8 cellular contexts compared by ENCODE assay signal in genomic region chr20:44310664-44311639, GRCh38. TPM values are rescaled to one million over a fixed set of nuclear protein-coding genes. Genes with fewer than 3 reads are reported as not detected.
DNase-seq lines count a peak whose midpoint lies in the region; ATAC-seq and TF ChIP-seq lines count a peak whose summit lies in the region.

TSS of gene FITM2 (minus strand) at chr20:44311202. CDS start at chr20:44311148, 54 bp downstream.

- H3K36me3 Mint-ChIP-seq in activated T-cell treated with anti-CD3 and anti-CD28 coated beads, Interleukin-2, amount 50 U/mL, for 4 hours (ENCODE audit: insufficient read depth) = peaks cover 7% of the 10 kb centered on the region

- H3K4me1 Mint-ChIP-seq in activated T-cell treated with anti-CD3 and anti-CD28 coated beads, Interleukin-2, amount 50 U/mL, for 4 hours (ENCODE audit: low read depth) = peaks cover 22% of the 10 kb centered on the region

- peak within 1 kb of the TSS; percentile 86 for H3K9ac ChIP-seq in PC-3 (ENCODE audit: low read length)

- peak; percentile 96 for TF ChIP-seq CTCF in PC-3 (conservative IDR thresholded peaks at IDR 0.05; ENCODE audit: low read depth, low read length)
- TF ChIP-seq CTCF in esophagus muscularis mucosa (IDR thresholded peaks at IDR 0.05) = peak; percentile 95 to 98 (median 98)

- peaks cover 11% of the 10 kb centered on the region for H3K4me1 ChIP-seq in PC-3 (ENCODE audit: insufficient read depth, low read length)
- peaks cover 13 to 33% (median 23%) of the 10 kb centered on the region in 4 donors for H3K4me1 ChIP-seq in esophagus muscularis mucosa
- H3K4me1 ChIP-seq in muscle layer of duodenum (ENCODE audit: control insufficient read depth in 1 of 2, insufficient read depth in 2 of 2, low read length in 2 of 2) = peaks cover 7 to 12% of the 10 kb centered on the region in 2 donors

- no peak for TF ChIP-seq POLR2A in esophagus muscularis mucosa (IDR thresholded peaks at IDR 0.05; ENCODE audit: low read depth)

- no TSS peak for BruUV-seq in PC-3 (replicated peaks; lab: Mats Ljungman, UMichigan)

- H3K9me3 Mint-ChIP-seq in activated T-cell treated with anti-CD3 and anti-CD28 coated beads, Interleukin-2, amount 50 U/mL, for 4 hours = no peaks in the 10 kb centered on the region

- H3K27ac ChIP-seq in PC-3 (ENCODE audit: low read length) (no peak within 1 kb of the TSS), esophagus muscularis mucosa (replicated peaks in 1 of 4) (peak within 1 kb of the TSS; percentile 71 to 76 (median 74)), muscle layer of duodenum (ENCODE audit: low read length) (peak within 1 kb of the TSS; percentile 45)

- peak within 1 kb of the TSS; percentile 97 for H2AFZ ChIP-seq in PC-3 (ENCODE audit: low read length)

- TF ChIP-seq EP300 in esophagus muscularis mucosa (IDR thresholded peaks at IDR 0.05) = no peak

- POLR2A ChIA-PET in PC-3 (lab: Charles Lee; ENCODE audit: unreplicated experiment) = no interaction called here

- peaks cover 24% of the 10 kb centered on the region for H3K79me2 ChIP-seq in PC-3 (ENCODE audit: low read length)

- H3K36me3 ChIP-seq in PC-3 (ENCODE audit: low read depth, low read length) = no peaks in the 10 kb centered on the region
- peaks cover 0 to 11% (median 9%) of the 10 kb centered on the region in 4 donors for H3K36me3 ChIP-seq in esophagus muscularis mucosa
- peaks cover 5 to 8% of the 10 kb centered on the region in 2 donors for H3K36me3 ChIP-seq in muscle layer of duodenum (ENCODE audit: control insufficient read depth in 1 of 2, insufficient read depth in 2 of 2, low read length in 2 of 2)

- intact Hi-C loops in PC-3 (cut with micrococcal nuclease) (loop anchor here (1.0 to 10.0 kb wide), 4 partner anchors 75 to 196 kb away; no protein-coding TSS in a partner anchor), esophagus muscularis mucosa (cut with DNase I) (loop anchor here (1.0 kb wide), 1 partner anchor 96 kb away; no protein-coding TSS in a partner anchor)

- peak; percentile 75 for ATAC-seq in GM21717 (IDR thresholded peaks at IDR 0.05; ENCODE audit: unreplicated experiment)
- peak; percentile 89 for ATAC-seq in PC-3
- ATAC-seq in activated T-cell treated with anti-CD3 and anti-CD28 coated beads, Interleukin-2, amount 50 U/mL, for 4 hours = peak; percentile 96

- H3K27me3 Mint-ChIP-seq in activated T-cell treated with anti-CD3 and anti-CD28 coated beads, Interleukin-2, amount 50 U/mL, for 4 hours (ENCODE audit: low read depth) = no peaks in the 10 kb centered on the region

- no peaks in the 10 kb centered on the region for H4K20me1 ChIP-seq in PC-3 (ENCODE audit: low read length)

- in situ Hi-C loops in KBM-7 (cut with MboI; ENCODE audit: low pct_unique_long_range_greater_than_20kb, low sequenced_read_pairs) = no loop called here

- no peaks in the 10 kb centered on the region for H3K27me3 ChIP-seq in PC-3 (ENCODE audit: low read length)
- H3K27me3 ChIP-seq in esophagus muscularis mucosa = no peaks in the 10 kb centered on the region
- no peaks in the 10 kb centered on the region for H3K27me3 ChIP-seq in muscle layer of duodenum (ENCODE audit: low read depth, low read length)

- no peaks in the 10 kb centered on the region for H3K9me2 ChIP-seq in PC-3 (replicated peaks; ENCODE audit: low read length)

- H3K9me3 ChIP-seq in PC-3 (ENCODE audit: low read length) (no peaks in the 10 kb centered on the region), esophagus muscularis mucosa (no peaks in the 10 kb centered on the region), muscle layer of duodenum (ENCODE audit: control insufficient read depth in 1 of 2, low read length in 2 of 2) (no peaks in the 10 kb centered on the region)

- peak within 1 kb of the TSS; percentile 85 for H3K4me3 Mint-ChIP-seq in activated T-cell treated with anti-CD3 and anti-CD28 coated beads, Interleukin-2, amount 50 U/mL, for 4 hours

- WGBS in esophagus muscularis mucosa = 5% methylated on average over 25 of the region's 70 CpGs

- peak within 1 kb of the TSS; percentile 92 for H3K4me3 ChIP-seq in PC-3 (ENCODE audit: low read length)
- H3K4me3 ChIP-seq in esophagus muscularis mucosa = peak within 1 kb of the TSS; percentile 75 to 97 (median 78)
- H3K4me3 ChIP-seq in muscle layer of duodenum (ENCODE audit: low read depth in 1 of 2, low read length in 2 of 2) = peak within 1 kb of the TSS; percentile 86 to 98

- CTCF ChIA-PET in PC-3 (lab: Charles Lee) = interaction anchor here (0.6 to 3.3 kb wide), 10 partner anchors 10 to 160 kb away, joined by 3 to 36 read pairs (median 4); no protein-coding TSS in a partner anchor

- no peaks in the 10 kb centered on the region for H3F3A ChIP-seq in PC-3 (ENCODE audit: low read length, unreplicated experiment)

- H3K4me2 ChIP-seq in PC-3 (ENCODE audit: low read length) = peak within 1 kb of the TSS; percentile 97

- peak; percentile 41 for DNase-seq in DMS79 (lab: John Stamatoyannopoulos, UW)
- DNase-seq in KBM-7 = peak; percentile 95
- DNase-seq in PC-3 = peak; percentile 98
- peak; percentile 98 for DNase-seq in activated T-cell treated with anti-CD3 and anti-CD28 coated beads, Interleukin-2, amount 50 U/mL, for 4 hours
- DNase-seq in esophagus muscularis mucosa (ENCODE audit: extremely low spot score) = peak; percentile 99
- DNase-seq in stimulated activated CD8-positive, alpha-beta memory T cell treated with anti-CD3 and anti-CD28 coated beads, Interleukin-7, amount 100 ng/mL, for 24 hours (ENCODE audit: low read depth) = peak; percentile 97

RNA-seq across cellular contexts. Expression of gene FITM2, which starts in this region (rescaled TPM):
- total RNA-seq in PC-3 (2014; rRNA removed) (8.8 and 9.9 TPM in 2 replicates), esophagus muscularis mucosa (10 to 100 TPM in 1 of 4 donors, 1 to 10 TPM in 3; 7.0 to 11.1 (median 8.3) TPM)
- total RNA-seq in activated T-cell treated with anti-CD3 and anti-CD28 coated beads, Interleukin-2, amount 50 U/mL, for 4 hours = 1 to 10 TPM; 1.7 to 2.1 (median 1.8) TPM

Comparison
In these comparisons a context has a peak if more than half of its experiments do, and no peak if none do; other contexts are left out.
1. DNase-seq: peak in every context shown above with its lines; median percentile 99 in esophagus muscularis mucosa; 98 in PC-3; 98 in activated T-cell treated with anti-CD3 and anti-CD28 coated beads, Interleukin-2, amount 50 U/mL, for 4 hours; 97 in stimulated activated CD8-positive, alpha-beta memory T cell treated with anti-CD3 and anti-CD28 coated beads, Interleukin-7, amount 100 ng/mL, for 24 hours; 95 in KBM-7; 41 in DMS79.